ENCODE assay signal across 10 cellular contexts in genomic region chr1:201399352-201400126, GRCh38. TPM values are rescaled to one million over a fixed set of nuclear protein-coding genes. Genes with fewer than 3 reads are reported as not detected.
A peak's percentile ranks its signal among the peaks of the same experiment; 100 is the strongest.
DNase-seq lines count a peak whose midpoint lies in the region; ATAC-seq, FAIRE-seq and TF ChIP-seq lines count a peak whose summit lies in the region.
"Had no signal": no experiment of that assay in that cellular context is flagged by ENCODE, and none has a peak within 500 bp of the region (broad histone marks: within the 10 kb centered on the region; RNA-seq: fewer than 3 reads in every experiment).

No MANE protein-coding gene starts in this region.

- intact Hi-C loops in stomach (cut with DNase I; ENCODE audit: low total_unique reads): no loop called here

- dilution Hi-C loops in keratinocyte (cut with MboI; ENCODE audit: extremely low pct_ligation_motif_present, low sequenced_read_pairs): no loop called here

- H2AFZ ChIP-seq in keratinocyte (ENCODE audit: control insufficient read depth, low read length): peak overlapping the region; percentile 54

- DNase-seq in LoVo (ENCODE audit: low spot score) (peak; percentile 71), astrocyte of the hippocampus (ENCODE audit: low read depth, low spot score) (peak; percentile 32), keratinocyte (ENCODE audit: low read depth, low spot score) (no peak), stomach (peak; percentile 84), pons (ENCODE audit: low spot score) (no peak)
- DNase-seq: OCI-M1 had no signal

- ATAC-seq in HG03196 (IDR thresholded peaks at IDR 0.05; ENCODE audit: unreplicated experiment): no peak
- ATAC-seq in HG03432 (IDR thresholded peaks at IDR 0.05; ENCODE audit: unreplicated experiment): no peak

- H3K4me1 ChIP-seq in keratinocyte (ENCODE audit: control insufficient read depth, extremely low read depth, insufficient read depth, low read length) (peaks cover 38% of the 10 kb centered on the region), stomach (peaks cover 24 to 49% (median 33%) of the 10 kb centered on the region in 4 donors)

- H3K36me3 ChIP-seq in keratinocyte (ENCODE audit: control insufficient read depth in 2 of 2, extremely low read depth in 1 of 2, insufficient read depth in 2 of 2, low read length in 2 of 2): peaks cover 2 to 11% of the 10 kb centered on the region in 2 experiments
- no peaks in the 10 kb centered on the region for H3K36me3 ChIP-seq in stomach

- H3K9me3 ChIP-seq in keratinocyte (ENCODE audit: control insufficient read depth, low read depth, low read length) (no peaks in the 10 kb centered on the region), stomach (no peaks in the 10 kb centered on the region)

- TF ChIP-seq CTCF in keratinocyte (optimal IDR thresholded peaks at IDR 0.05 in 1 of 3, IDR thresholded peaks at IDR 0.05 in 1 of 3, conservative IDR thresholded peaks at IDR 0.05 in 1 of 3; ENCODE audit: extremely low read depth in 1 of 3, insufficient read depth in 2 of 3, low read length in 3 of 3) (no peak), stomach (IDR thresholded peaks at IDR 0.05) (no peak)

- no peak for TF ChIP-seq EP300 in stomach (IDR thresholded peaks at IDR 0.05)

- H3K27ac ChIP-seq in keratinocyte (ENCODE audit: control insufficient read depth, insufficient read depth, low read length) (peak overlapping the region; percentile 90), stomach (peak overlapping the region; percentile 84 to 90 (median 88))

- H3K4me2 ChIP-seq in keratinocyte (ENCODE audit: control insufficient read depth, extremely low read depth, insufficient read depth, low read depth, low read length): peak overlapping the region; percentile 92

- peaks cover 3% of the 10 kb centered on the region for H3K9me1 ChIP-seq in keratinocyte (ENCODE audit: control insufficient read depth, extremely low read depth, insufficient read depth, low read length)

- peak overlapping the region; percentile 96 for H3K9ac ChIP-seq in keratinocyte (ENCODE audit: control insufficient read depth, extremely low read depth, insufficient read depth, low read length)

- 3 to 19% (median 6%) methylated on average over 17 to 62 of the region's 62 CpGs for WGBS in stomach, 5 donors

- H4K20me1 ChIP-seq in keratinocyte (ENCODE audit: control insufficient read depth, extremely low read depth, insufficient read depth, low read length): peaks cover 6% of the 10 kb centered on the region

- peaks cover 48% of the 10 kb centered on the region for H3K79me2 ChIP-seq in keratinocyte (ENCODE audit: control insufficient read depth, insufficient read depth, low read length)

- peak; percentile 49 for FAIRE-seq in keratinocyte (lab: Jason Lieb, UNC)
- FAIRE-seq: GM12892 had no signal

- TF ChIP-seq POLR2A in stomach (IDR thresholded peaks at IDR 0.05): peak in 1 of 4 donors; percentile 33

- H3K27me3 ChIP-seq in keratinocyte (ENCODE audit: control insufficient read depth, extremely low read depth, insufficient read depth, low read length) (no peaks in the 10 kb centered on the region), stomach (peaks cover 0 to 54% (median 17%) of the 10 kb centered on the region in 3 donors)

- H3K4me3 ChIP-seq in keratinocyte (ENCODE audit: control insufficient read depth in 2 of 3, extremely low read depth in 1 of 3, insufficient read depth in 2 of 3, low read depth in 1 of 3, low read length in 3 of 3) (peak overlapping the region; percentile 82 to 97 (median 92)), stomach (peak overlapping the region; percentile 43 to 55 (median 49))

RNA-seq across cellular contexts. Expression of gene LAD1, which starts 0.4 kb away (rescaled TPM):
- polyA plus RNA-seq in keratinocyte (82.4 to 140 TPM (median 82.9 TPM) in 3 replicates), stomach (10 to 100 TPM; 50.4 to 74.4 (median 51.4) TPM)
- 248 TPM for polyA plus RNA-seq in keratinocyte (2011; ENCODE audit: low read depth)
- polyA plus RNA-seq in keratinocyte (2011; cell fraction: cytosol; rRNA removed): 83.9 and 126 TPM in 2 replicates
- 92.0 and 120 TPM in 2 replicates for polyA plus RNA-seq in keratinocyte (2011; cell fraction: nucleus; rRNA removed)
- 182 and 251 TPM in 2 replicates for polyA plus RNA-seq in keratinocyte (2012; ENCODE audit: low replicate concordance)
- 61.3 to 158 TPM (median 119 TPM) in 3 replicates for polyA minus RNA-seq in keratinocyte
- polyA minus RNA-seq in keratinocyte (2011; cell fraction: cytosol; rRNA and poly(A)+ RNA removed): 119 TPM
- 57.9 and 60.0 TPM in 2 replicates for polyA minus RNA-seq in keratinocyte (2011; cell fraction: nucleus; rRNA and poly(A)+ RNA removed)
- total RNA-seq in stomach: 100 to 1,000 TPM in 1 of 5 donors, 10 to 100 TPM in 4; 23.7 to 151 (median 46.6) TPM
- total RNA-seq: fibroblast of lung had no signal
- polyA plus RNA-seq: fibroblast of lung had no signal

RNA-seq across cellular contexts. Expression of gene TNNI1, which starts 22.0 kb away (rescaled TPM):
- not detected in 3 replicates for polyA plus RNA-seq in keratinocyte
- not detected for polyA plus RNA-seq in keratinocyte (2011; ENCODE audit: low read depth)
- not detected in 2 replicates for polyA plus RNA-seq in keratinocyte (2011; cell fraction: cytosol; rRNA removed)
- polyA plus RNA-seq in keratinocyte (2011; cell fraction: nucleus; rRNA removed): not detected in 2 replicates
- polyA plus RNA-seq in keratinocyte (2012; ENCODE audit: low replicate concordance): 0.86 and 1.4 TPM in 2 replicates
- polyA minus RNA-seq in keratinocyte: 0.06 TPM in 1 of 3 replicates, not detected in the others
- polyA minus RNA-seq in keratinocyte (2011; cell fraction: cytosol; rRNA and poly(A)+ RNA removed): not detected
- polyA minus RNA-seq in keratinocyte (2011; cell fraction: nucleus; rRNA and poly(A)+ RNA removed): 0.11 TPM in 1 of 2 replicates, not detected in the other
- not detected for total RNA-seq in stomach
- polyA plus RNA-seq in stomach: 1 to 10 TPM in 1 of 3 donors, under 1 TPM in 1, not detected in 1; 0.33 to 6.1 TPM
- total RNA-seq: fibroblast of lung had no signal

RNA-seq across cellular contexts. Expression of gene TNNT2, which starts 22.1 kb away (rescaled TPM):
- polyA plus RNA-seq in keratinocyte (0.61 to 2.3 TPM (median 1.4 TPM) in 3 replicates), stomach (10 to 100 TPM in 1 of 3 donors, 1 to 10 TPM in 2; 6.4 to 12.0 (median 7.0) TPM)
- polyA plus RNA-seq in keratinocyte (2011; ENCODE audit: low read depth): 36.2 TPM
- polyA plus RNA-seq in keratinocyte (2011; cell fraction: cytosol; rRNA removed): 0.43 and 0.45 TPM in 2 replicates
- 9.6 and 9.8 TPM in 2 replicates for polyA plus RNA-seq in keratinocyte (2011; cell fraction: nucleus; rRNA removed)
- 1.1 and 26.4 TPM in 2 replicates for polyA plus RNA-seq in keratinocyte (2012; ENCODE audit: low replicate concordance)
- 0.59 to 4.1 TPM (median 3.5 TPM) in 3 replicates for polyA minus RNA-seq in keratinocyte
- not detected for polyA minus RNA-seq in keratinocyte (2011; cell fraction: cytosol; rRNA and poly(A)+ RNA removed)
- polyA minus RNA-seq in keratinocyte (2011; cell fraction: nucleus; rRNA and poly(A)+ RNA removed): 5.7 and 8.5 TPM in 2 replicates
- total RNA-seq in stomach: 1 to 10 TPM in 1 of 5 donors, not detected in 4; 1.5 TPM
- total RNA-seq: fibroblast of lung had no signal

Comparison
In these comparisons a context has a peak if more than half of its experiments do, and no peak if none do; other contexts are left out.
1. DNase-seq: peak in LoVo (single experiment), astrocyte of the hippocampus (single experiment) and stomach (single experiment); none in keratinocyte (single experiment) and pons (single experiment).